8 cellular contexts compared by ENCODE assay signal in genomic region chr14:90827919-90828610, GRCh38. TPM values are rescaled to one million over a fixed set of nuclear protein-coding genes. Genes with fewer than 3 reads are reported as not detected.
DNase-seq lines count a peak whose midpoint lies in the region; ATAC-seq and TF ChIP-seq lines count a peak whose summit lies in the region.

No MANE protein-coding gene starts in this region.

- peak overlapping the region; percentile 41 for H3K4me3 ChIP-seq in BE2C (ENCODE audit: low read depth, low read length)
- H3K4me3 ChIP-seq in duodenal mucosa (ENCODE audit: low read depth in 1 of 2, low read length in 2 of 2): peak overlapping the region; percentile 67 to 71
- H3K4me3 ChIP-seq in lower leg skin (ENCODE audit: low read depth, poor library complexity, severe bottlenecking): no peak overlapping the region

- H3K36me3 ChIP-seq in BE2C (no peaks in the 10 kb centered on the region), duodenal mucosa (ENCODE audit: control insufficient read depth in 1 of 2, insufficient read depth in 2 of 2, low read length in 2 of 2) (no peaks in the 10 kb centered on the region)

- H3K4me1 ChIP-seq in BE2C (no peaks in the 10 kb centered on the region), duodenal mucosa (ENCODE audit: control insufficient read depth in 1 of 2, insufficient read depth in 2 of 2, low read length in 2 of 2) (peaks cover 7 to 14% of the 10 kb centered on the region in 2 donors)

- CTCF ChIA-PET in activated CD8-positive, alpha-beta T cell treated with anti-CD3 and anti-CD28 coated beads for 36 hours (lab: Charles Lee): no interaction called here

- peak overlapping the region; percentile 90 for H3K27ac Mint-ChIP-seq in activated CD8-positive, alpha-beta T cell treated with anti-CD3 and anti-CD28 coated beads for 36 hours

- ATAC-seq in GM19372 (IDR thresholded peaks at IDR 0.05; ENCODE audit: low read depth, unreplicated experiment) (peak; percentile 97), HG03469 (IDR thresholded peaks at IDR 0.05; ENCODE audit: unreplicated experiment) (peak; percentile 96)
- ATAC-seq in activated CD8-positive, alpha-beta T cell treated with anti-CD3 and anti-CD28 coated beads for 36 hours: peak; percentile 98

- H3K36me3 Mint-ChIP-seq in activated CD8-positive, alpha-beta T cell treated with anti-CD3 and anti-CD28 coated beads for 36 hours (ENCODE audit: low read depth): peaks cover 6% of the 10 kb centered on the region

- peaks cover 9% of the 10 kb centered on the region for H3K9me3 Mint-ChIP-seq in activated CD8-positive, alpha-beta T cell treated with anti-CD3 and anti-CD28 coated beads for 36 hours

- H3K9ac ChIP-seq in duodenal mucosa (ENCODE audit: low read depth in 1 of 2, low read length in 2 of 2): peak overlapping the region; percentile 71 to 78

- H3K27ac ChIP-seq in duodenal mucosa (ENCODE audit: low read depth, low read length): peak overlapping the region; percentile 88

- POLR2A ChIA-PET in activated CD8-positive, alpha-beta T cell treated with anti-CD3 and anti-CD28 coated beads for 36 hours (lab: Charles Lee): no interaction called here

- peaks cover 22% of the 10 kb centered on the region for H3K4me1 Mint-ChIP-seq in activated CD8-positive, alpha-beta T cell treated with anti-CD3 and anti-CD28 coated beads for 36 hours (ENCODE audit: low read depth)

- H3K9me3 ChIP-seq in BE2C: no peaks in the 10 kb centered on the region; the same call in 1 of the 2 replicates
- H3K9me3 ChIP-seq in duodenal mucosa (ENCODE audit: control insufficient read depth in 1 of 2, low read length in 2 of 2): peaks cover 0 to 4% of the 10 kb centered on the region in 2 donors

- 2% methylated on average over 41 to 42 of the region's 42 CpGs for WGBS in lower leg skin, 2 donors

- no peaks in the 10 kb centered on the region for H3K27me3 Mint-ChIP-seq in activated CD8-positive, alpha-beta T cell treated with anti-CD3 and anti-CD28 coated beads for 36 hours

- no peak for TF ChIP-seq POLR2A in lower leg skin (IDR thresholded peaks at IDR 0.05)

- H3K27me3 ChIP-seq in BE2C (no peaks in the 10 kb centered on the region), duodenal mucosa (ENCODE audit: control insufficient read depth in 1 of 2, insufficient read depth in 2 of 2, low read length in 2 of 2) (no peaks in the 10 kb centered on the region)

- intact Hi-C loops in activated CD8-positive, alpha-beta T cell treated with anti-CD3 and anti-CD28 coated beads for 36 hours (cut with micrococcal nuclease): no loop called here
- intact Hi-C loops in lower leg skin (cut with DNase I; ENCODE audit: low total_unique reads): no loop called here

- peak overlapping the region; percentile 74 for H3K4me3 Mint-ChIP-seq in activated CD8-positive, alpha-beta T cell treated with anti-CD3 and anti-CD28 coated beads for 36 hours

- TF ChIP-seq CTCF in BE2C (IDR thresholded peaks at IDR 0.05; ENCODE audit: low read depth, low read length) (no peak), lower leg skin (IDR thresholded peaks at IDR 0.05) (no peak)
- TF ChIP-seq CTCF in activated CD8-positive, alpha-beta T cell treated with anti-CD3 and anti-CD28 coated beads for 36 hours (IDR thresholded peaks at IDR 0.05): no peak

- DNase-seq in BE2C: peak; percentile 96
- peak; percentile 75 for DNase-seq in NCI-H526 treated with DMSO at 0.1 percent for 48 hours (lab: John Stamatoyannopoulos, UW)
- DNase-seq in activated CD8-positive, alpha-beta T cell treated with anti-CD3 and anti-CD28 coated beads for 36 hours: peak; percentile 94
- peak; percentile 92 to 99 for DNase-seq in lower leg skin (ENCODE audit: low spot score in 2 of 2)
- DNase-seq in stimulated activated CD4-positive, alpha-beta T cell treated with anti-CD3 and anti-CD28 coated beads, Interleukin-4, amount 100 ng/mL, for 24 hours: peak; percentile 91

RNA-seq across cellular contexts. Expression of gene TTC7B, which starts 11.8 kb away (rescaled TPM):
- 47.3 TPM for polyA plus RNA-seq in BE2C (2012; ENCODE audit: insufficient read depth, insufficient read length, low read depth)
- 1 to 10 TPM; 5.6 to 7.8 TPM for total RNA-seq in activated CD8-positive, alpha-beta T cell treated with anti-CD3 and anti-CD28 coated beads for 36 hours
- 10 to 100 TPM; 10.3 to 28.7 (median 20.2) TPM for total RNA-seq in lower leg skin
